In genomic region chr9:33131505-33132248, GRCh38 we compare ENCODE assay signal across 1 cellular context.
TF ChIP-seq lines count a peak whose summit lies in the region.

No MANE protein-coding gene starts in this region.

TF ChIP-seq in HCT116, 20 proteins besides CTCF, POLR2A, EP300 and RAD21 (continued from another document):
- TF ChIP-seq POLR2AphosphoS5 (IDR thresholded peaks at IDR 0.05; ENCODE audit: low read depth, low read length): no peak
- no peak for TF ChIP-seq REST (IDR thresholded peaks at IDR 0.05; ENCODE audit: low read depth)
- TF ChIP-seq, protein P1, sequence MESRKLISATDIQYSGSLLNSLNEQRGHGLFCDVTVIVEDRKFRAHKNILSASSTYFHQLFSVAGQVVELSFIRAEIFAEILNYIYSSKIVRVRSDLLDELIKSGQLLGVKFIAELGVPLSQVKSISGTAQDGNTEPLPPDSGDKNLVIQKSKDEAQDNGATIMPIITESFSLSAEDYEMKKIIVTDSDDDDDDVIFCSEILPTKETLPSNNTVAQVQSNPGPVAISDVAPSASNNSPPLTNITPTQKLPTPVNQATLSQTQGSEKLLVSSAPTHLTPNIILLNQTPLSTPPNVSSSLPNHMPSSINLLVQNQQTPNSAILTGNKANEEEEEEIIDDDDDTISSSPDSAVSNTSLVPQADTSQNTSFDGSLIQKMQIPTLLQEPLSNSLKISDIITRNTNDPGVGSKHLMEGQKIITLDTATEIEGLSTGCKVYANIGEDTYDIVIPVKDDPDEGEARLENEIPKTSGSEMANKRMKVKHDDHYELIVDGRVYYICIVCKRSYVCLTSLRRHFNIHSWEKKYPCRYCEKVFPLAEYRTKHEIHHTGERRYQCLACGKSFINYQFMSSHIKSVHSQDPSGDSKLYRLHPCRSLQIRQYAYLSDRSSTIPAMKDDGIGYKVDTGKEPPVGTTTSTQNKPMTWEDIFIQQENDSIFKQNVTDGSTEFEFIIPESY (IDR thresholded peaks at IDR 0.05; ENCODE audit: extremely low read depth, insufficient replicate concordance, low read length): no peak
- no peak for TF ChIP-seq CBX3 (IDR thresholded peaks at IDR 0.05; ENCODE audit: low read depth)
- TF ChIP-seq ZFX (IDR thresholded peaks at IDR 0.05): no peak
- TF ChIP-seq TCF7L2 (IDR thresholded peaks at IDR 0.05; ENCODE audit: borderline replicate concordance, extremely low read depth, insufficient read depth, insufficient read length): no peak
- TF ChIP-seq JUND (IDR thresholded peaks at IDR 0.05): no peak
- TF ChIP-seq SRF (IDR thresholded peaks at IDR 0.05; ENCODE audit: low read depth): no peak
- TF ChIP-seq YY1 (IDR thresholded peaks at IDR 0.05; ENCODE audit: extremely low read depth, insufficient replicate concordance, low read depth, low read length): no peak
